1 cellular context compared by ENCODE assay signal in the genomic region with DNA sequence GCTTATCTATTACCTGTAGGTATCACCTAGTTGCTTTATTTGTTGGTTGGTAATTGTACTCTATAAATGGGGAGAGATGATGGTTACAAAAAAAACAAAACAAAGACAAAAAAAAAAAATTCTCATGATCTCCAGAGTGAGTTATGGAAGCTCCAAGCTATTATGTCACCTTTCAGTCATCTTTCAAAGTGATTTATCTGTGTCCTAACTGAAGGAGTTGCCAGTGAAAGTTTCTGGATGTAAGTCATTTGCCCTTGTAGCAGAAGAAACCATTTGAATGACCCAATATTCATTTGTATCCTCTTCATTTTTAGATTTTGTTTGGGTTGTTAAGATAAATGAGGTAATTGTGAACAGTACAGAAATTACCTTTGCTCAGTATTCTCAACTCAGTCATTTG.
TF ChIP-seq lines count a peak whose summit lies in the region.

No MANE protein-coding gene starts in this region.

TF ChIP-seq in A549, 52 proteins besides CTCF, POLR2A, EP300 and RAD21:
- TF ChIP-seq MAZ (IDR thresholded peaks at IDR 0.05; ENCODE audit: borderline replicate concordance, low read depth, low read length) (no peak), HEYL (CRISPR knock-in tag; IDR thresholded peaks at IDR 0.05) (no peak), JUN (IDR thresholded peaks at IDR 0.05) (no peak), RFX5 (IDR thresholded peaks at IDR 0.05) (no peak), KDM5A (IDR thresholded peaks at IDR 0.05) (no peak), ZFP36 (IDR thresholded peaks at IDR 0.05; ENCODE audit: borderline replicate concordance, partially characterized antibody) (no peak), CBX2 (IDR thresholded peaks at IDR 0.05; ENCODE audit: borderline replicate concordance, low read depth) (no peak), HDAC2 (IDR thresholded peaks at IDR 0.05) (no peak), PHF8 (IDR thresholded peaks at IDR 0.05; ENCODE audit: borderline replicate concordance, low read depth) (no peak)
- TF ChIP-seq, protein P1, sequence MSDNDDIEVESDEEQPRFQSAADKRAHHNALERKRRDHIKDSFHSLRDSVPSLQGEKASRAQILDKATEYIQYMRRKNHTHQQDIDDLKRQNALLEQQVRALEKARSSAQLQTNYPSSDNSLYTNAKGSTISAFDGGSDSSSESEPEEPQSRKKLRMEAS (IDR thresholded peaks at IDR 0.05), result no peak
- TF ChIP-seq, protein P2, sequence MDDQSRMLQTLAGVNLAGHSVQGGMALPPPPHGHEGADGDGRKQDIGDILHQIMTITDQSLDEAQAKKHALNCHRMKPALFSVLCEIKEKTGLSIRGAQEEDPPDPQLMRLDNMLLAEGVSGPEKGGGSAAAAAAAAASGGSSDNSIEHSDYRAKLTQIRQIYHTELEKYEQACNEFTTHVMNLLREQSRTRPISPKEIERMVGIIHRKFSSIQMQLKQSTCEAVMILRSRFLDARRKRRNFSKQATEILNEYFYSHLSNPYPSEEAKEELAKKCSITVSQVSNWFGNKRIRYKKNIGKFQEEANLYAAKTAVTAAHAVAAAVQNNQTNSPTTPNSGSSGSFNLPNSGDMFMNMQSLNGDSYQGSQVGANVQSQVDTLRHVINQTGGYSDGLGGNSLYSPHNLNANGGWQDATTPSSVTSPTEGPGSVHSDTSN (IDR thresholded peaks at IDR 0.05), result no peak
- TF ChIP-seq, protein P3, sequence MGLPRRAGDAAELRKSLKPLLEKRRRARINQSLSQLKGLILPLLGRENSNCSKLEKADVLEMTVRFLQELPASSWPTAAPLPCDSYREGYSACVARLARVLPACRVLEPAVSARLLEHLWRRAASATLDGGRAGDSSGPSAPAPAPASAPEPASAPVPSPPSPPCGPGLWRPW (IDR thresholded peaks at IDR 0.05), result no peak
